Comparison of ENCODE assay signal across 8 cellular contexts in genomic region chr9:33151007-33151557, GRCh38. TPM values are rescaled to one million over a fixed set of nuclear protein-coding genes. Genes with fewer than 3 reads are reported as not detected.
A peak's percentile ranks its signal among the peaks of the same experiment; 100 is the strongest.
DNase-seq lines count a peak whose midpoint lies in the region; ATAC-seq and FAIRE-seq lines count a peak whose summit lies in the region.

No MANE protein-coding gene starts in this region.

- DNase-seq in NCI-H510A (lab: John Stamatoyannopoulos, UW): peak; percentile 28
- peak; percentile 84 for DNase-seq in dermis blood vessel endothelial cell
- peak; percentile 82 for DNase-seq in myocyte (ENCODE audit: low read depth)
- DNase-seq in posterior cingulate gyrus: no peak
- no peak for DNase-seq in amygdala (lab: John Stamatoyannopoulos, UW)
- no peak for DNase-seq in DMS153 treated with DMSO at 0.1 percent for 48 hours (lab: John Stamatoyannopoulos, UW; ENCODE audit: unreplicated experiment)

- intact Hi-C loops in posterior cingulate gyrus (cut with DNase I): no loop called here

- peak; percentile 95 for FAIRE-seq in G401.6 (lab: Jason Lieb, UNC)

- no peak for ATAC-seq in HG03159 (IDR thresholded peaks at IDR 0.05; ENCODE audit: unreplicated experiment)

RNA-seq across cellular contexts. Expression of gene B4GALT1, which starts 16.1 kb away (rescaled TPM):
- total RNA-seq in dermis blood vessel endothelial cell (14.1 and 35.7 TPM in 2 replicates), myocyte (36.5 and 39.4 TPM in 2 replicates)
- 118 TPM for polyA plus RNA-seq in myocyte (2012)

Comparison
In these comparisons a context has a peak if more than half of its experiments do, and no peak if none do; other contexts are left out.
1. DNase-seq: peak in NCI-H510A (single experiment), dermis blood vessel endothelial cell (single experiment) and myocyte (single experiment); none in posterior cingulate gyrus (0 of 10), amygdala (0 of 56) and DMS153 treated with DMSO at 0.1 percent for 48 hours (single experiment).